Comparison of ENCODE assay signal across 9 cellular contexts in genomic region chr1:238252033-238252802, GRCh38.
A peak's percentile ranks its signal among the peaks of the same experiment; 100 is the strongest.
DNase-seq lines count a peak whose midpoint lies in the region; ATAC-seq and TF ChIP-seq lines count a peak whose summit lies in the region.
"Had no signal": no experiment of that assay in that cellular context is flagged by ENCODE, and none has a peak within 500 bp of the region (broad histone marks: within the 10 kb centered on the region; RNA-seq: fewer than 3 reads in every experiment).

No MANE protein-coding gene starts in this region.

- H3K27ac ChIP-seq in VCaP: no peak overlapping the region

- peak; percentile 80 for TF ChIP-seq CTCF in VCaP (conservative IDR thresholded peaks at IDR 0.05)

- intact Hi-C loops in posterior cingulate gyrus (cut with DNase I): loop anchor here (5.0 kb wide), 1 partner anchor 700 kb away; no protein-coding TSS in a partner anchor

- ATAC-seq in GM19351 (IDR thresholded peaks at IDR 0.05; ENCODE audit: unreplicated experiment) (peak; percentile 79), GM21367 (IDR thresholded peaks at IDR 0.05; ENCODE audit: unreplicated experiment) (no peak), GM19395 (IDR thresholded peaks at IDR 0.05; ENCODE audit: unreplicated experiment) (no peak)

- DNase-seq in DMS 273 treated with DMSO at 0.1 percent for 48 hours (lab: John Stamatoyannopoulos, UW) (peak; percentile 14), LoVo (ENCODE audit: low spot score) (peak; percentile 26), foreskin melanocyte (peak; percentile 15), posterior cingulate gyrus (peak in 8 of 10 donors; percentile 31 to 94 (median 72))
- DNase-seq: activated B cell treated with CpG ODN at 0.5 μM for 24 hours had no signal

Comparison
In these comparisons a context has a peak if more than half of its experiments do, and no peak if none do; other contexts are left out.
1. DNase-seq: peak in every context shown above with its lines; median percentile 72 in posterior cingulate gyrus; 26 in LoVo; 15 in foreskin melanocyte; 14 in DMS 273 treated with DMSO at 0.1 percent for 48 hours.